In the genomic region with DNA sequence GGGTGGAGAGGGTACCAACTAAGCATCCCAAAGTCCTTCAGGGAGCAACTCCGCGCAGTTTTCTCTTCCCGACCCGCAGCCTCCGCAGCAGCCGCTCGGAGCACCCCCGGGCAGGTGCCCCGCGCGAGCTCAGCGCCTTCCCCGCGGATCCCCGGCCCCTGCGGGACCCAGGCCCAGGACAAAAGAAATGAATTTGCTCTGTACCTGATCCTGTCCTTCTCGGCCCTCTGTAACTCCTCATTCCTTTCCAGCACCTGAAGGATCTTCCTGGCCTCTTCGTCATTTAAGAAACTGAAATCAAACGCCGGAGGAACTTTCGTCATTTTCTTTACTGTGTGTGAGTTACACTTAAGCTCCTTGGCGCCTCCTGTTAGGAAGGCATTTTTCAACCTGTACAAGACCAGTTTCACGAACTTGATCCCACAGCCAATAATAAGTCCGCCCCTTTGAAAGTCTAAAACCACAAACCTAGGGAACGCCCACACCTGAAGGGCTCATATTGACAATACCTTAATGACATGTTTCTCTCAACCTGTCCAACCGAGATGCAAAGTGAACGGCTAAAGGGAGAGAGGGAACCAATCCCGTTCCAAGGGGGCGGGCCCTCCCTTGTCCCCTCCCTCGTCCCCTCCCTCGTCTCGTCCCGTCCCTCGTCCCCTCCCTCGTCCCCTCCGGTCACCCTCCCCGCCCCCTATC, we compare ENCODE assay signal across 8 cellular contexts.
DNase-seq lines count a peak whose midpoint lies in the region; ATAC-seq and TF ChIP-seq lines count a peak whose summit lies in the region.

A gene with protein sequence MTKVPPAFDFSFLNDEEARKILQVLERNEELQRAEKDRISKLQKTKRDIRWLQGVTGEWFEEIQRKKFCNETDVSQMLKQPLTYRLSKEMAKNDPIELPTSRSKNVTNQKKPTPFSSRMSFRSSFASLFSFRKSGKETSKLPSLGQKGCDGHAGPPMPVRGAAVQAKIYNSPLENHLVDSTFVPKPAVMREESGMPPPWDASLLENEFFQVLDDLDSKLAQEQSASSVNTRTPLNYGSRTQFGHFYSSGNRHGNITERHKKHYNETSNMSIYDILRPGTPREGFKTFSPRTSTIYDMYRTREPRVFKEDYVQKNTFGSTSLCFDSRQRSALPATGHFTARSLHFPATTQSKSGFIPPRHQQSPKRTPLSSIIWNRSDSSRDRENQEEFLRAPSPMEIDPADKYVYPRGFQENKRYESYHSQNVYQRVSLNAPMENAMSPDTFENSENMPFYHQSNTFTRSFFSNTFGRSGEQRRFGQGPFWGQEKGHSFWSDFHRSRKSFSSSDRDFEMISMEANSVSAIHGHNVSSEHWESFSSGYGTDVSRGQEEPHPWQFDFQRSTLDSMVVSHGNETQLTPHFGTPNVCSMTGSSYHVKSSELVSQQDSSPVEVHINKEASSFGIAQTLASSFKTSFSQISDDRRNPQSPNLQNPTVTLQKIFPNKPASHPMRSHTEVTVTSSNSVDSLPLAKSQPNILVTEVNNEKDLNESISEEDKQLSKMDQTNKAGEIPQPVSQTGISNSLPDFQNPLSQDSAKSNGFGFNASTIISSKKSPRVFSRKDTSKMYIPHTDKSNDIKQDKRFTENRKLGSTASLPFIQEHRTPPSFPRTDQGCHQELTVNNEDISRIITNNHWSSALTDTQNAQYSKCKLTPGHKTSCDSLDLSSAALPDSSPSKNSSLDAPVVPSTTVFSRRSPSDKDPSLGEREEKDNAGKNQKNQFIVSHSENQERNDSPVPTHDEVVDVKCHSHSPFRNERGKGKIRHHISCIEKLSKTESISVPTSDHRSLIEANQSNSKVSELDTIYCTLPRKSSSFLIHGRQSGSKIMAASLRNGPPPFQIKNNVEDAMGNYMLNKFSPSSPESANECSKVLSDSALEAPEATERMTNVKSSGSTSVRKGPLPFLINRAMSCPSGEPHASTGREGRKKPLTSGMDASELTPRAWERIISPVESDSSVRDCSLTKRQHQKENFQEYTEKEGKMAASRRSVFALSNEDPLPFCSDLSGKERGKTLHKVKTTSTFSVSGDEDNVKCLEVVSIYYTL (N-terminal part only) (minus strand): TSS at position 555 of the 696 bp plus-strand sequence. CDS start 232 bp downstream, at position 323.

- ATAC-seq in GM18907 (IDR thresholded peaks at IDR 0.05; ENCODE audit: unreplicated experiment) (peak; percentile 90), HG03159 (IDR thresholded peaks at IDR 0.05; ENCODE audit: unreplicated experiment) (peak; percentile 93)
- ATAC-seq in central memory CD8-positive, alpha-beta T cell (replicated peaks; ENCODE audit: extremely low read depth, poor library complexity, severe bottlenecking), result peak; percentile 89

- peaks cover 50% of the 10 kb centered on the region for H3K27me3 Mint-ChIP-seq in central memory CD8-positive, alpha-beta T cell

- CTCF ChIA-PET in AG04449 (lab: Yijun Ruan, JAX), result interaction anchor here (1.2 kb wide), 1 partner anchor 10 kb away, joined by 3 read pairs; no protein-coding TSS in a partner anchor

- peaks cover 9% of the 10 kb centered on the region for H3K36me3 Mint-ChIP-seq in central memory CD8-positive, alpha-beta T cell (ENCODE audit: insufficient read depth)

- peak within 1 kb of the TSS; percentile 87 for H3K27ac Mint-ChIP-seq in central memory CD8-positive, alpha-beta T cell (ENCODE audit: low read depth)

- no peaks in the 10 kb centered on the region for H3K9me3 Mint-ChIP-seq in central memory CD8-positive, alpha-beta T cell

- peak within 1 kb of the TSS; percentile 60 for H3K4me3 ChIP-seq in AG04449 (ENCODE audit: low read depth, low read length)

- peak within 1 kb of the TSS; percentile 97 for H3K4me3 Mint-ChIP-seq in central memory CD8-positive, alpha-beta T cell

- peaks cover 17% of the 10 kb centered on the region for H3K4me1 Mint-ChIP-seq in central memory CD8-positive, alpha-beta T cell

- POLR2A ChIA-PET in AG04449 (lab: Yijun Ruan, JAX), result no interaction called here

- DNase-seq in AG04449 (ENCODE audit: low read depth, low spot score), result no peak
- peak; percentile 97 for DNase-seq in NCI-H2196 (lab: John Stamatoyannopoulos, UW; ENCODE audit: unreplicated experiment)
- DNase-seq in activated CD4-positive, CD25-positive, alpha-beta regulatory T cell (lab: John Stamatoyannopoulos, UW), result peak; percentile 49 to 63 (median 58)
- DNase-seq in central memory CD8-positive, alpha-beta T cell (ENCODE audit: low spot score in 2 of 2), result peak; percentile 58 to 60
- peak; percentile 73 for DNase-seq in inferior parietal cortex (ENCODE audit: extremely low spot score)
- peak; percentile 12 for DNase-seq in smooth muscle cell of the brain vasculature (ENCODE audit: low read depth, low spot score)

- TF ChIP-seq CTCF in AG04449 (IDR thresholded peaks at IDR 0.05; ENCODE audit: insufficient read depth, low read length, missing control alignments), result no peak
